In genomic region chr6:31707701-31708100, GRCh38 we compare ENCODE assay signal across 38 cellular contexts. TPM values are rescaled to one million over a fixed set of nuclear protein-coding genes. Genes with fewer than 3 reads are reported as not detected.
"Had no signal": no experiment of that assay in that cellular context is flagged by ENCODE, and none has a peak within 500 bp of the region (broad histone marks: within the 10 kb centered on the region; RNA-seq: fewer than 3 reads in every experiment).

No MANE protein-coding gene starts in this region.

- DNase-seq: activated B cell treated with CpG ODN at 0.5 μM for 24 hours; activated CD4-positive, alpha-beta memory T cell treated with anti-CD3 and anti-CD28 coated beads for 36 hours; activated CD4-positive, alpha-beta T cell treated with anti-CD3 and anti-CD28 coated beads for 4 hours; activated CD4-positive, alpha-beta T cell treated with anti-CD3 and anti-CD28 coated beads, Interleukin-2, amount 10 ng/mL, durations not matched to agents 24 days and 14 days; activated CD4-positive, alpha-beta T cell treated with anti-CD3 and anti-CD28 coated beads, Interleukin-2, amount 50 U/mL, for 1 hour; activated CD4-positive, alpha-beta T cell treated with anti-CD3 and anti-CD28 coated beads, Interleukin-2, amount 50 U/mL, for 4 hours; activated CD4-positive, CD25-positive, alpha-beta regulatory T cell treated with anti-CD3 and anti-CD28 coated beads, Interleukin-2, amount 50 U/mL, for 72 hours; activated CD8-positive, alpha-beta memory T cell treated with anti-CD3 and anti-CD28 coated beads, Interleukin-2, amount 50 U/mL, for 4 hours; activated CD8-positive, alpha-beta T cell treated with anti-CD3 and anti-CD28 coated beads for 36 hours; activated effector memory CD4-positive, alpha-beta T cell treated with anti-CD3 and anti-CD28 coated beads, Interleukin-2, amount 50 U/mL, for 16 hours; activated gamma-delta T cell treated with Interleukin-2 at 50 U/mL for 16 hours; activated naive CD4-positive, alpha-beta T cell; activated naive CD4-positive, alpha-beta T cell treated with anti-CD3 and anti-CD28 coated beads for 36 hours; activated naive CD4-positive, alpha-beta T cell treated with anti-CD3 and anti-CD28 coated beads, Interleukin-2, amount 50 U/mL, for 16 hours; activated naive CD8-positive, alpha-beta T cell treated with anti-CD3 and anti-CD28 coated beads for 36 hours; activated T-cell treated with anti-CD3 and anti-CD28 coated beads, Interleukin-2, amount 50 U/mL, for 4 hours; activated T-cell treated with anti-CD3 and anti-CD28 coated beads, Interleukin-2, amount 50 U/mL, for 72 hours; adrenal gland; amniotic stem cell; aorta; body of pancreas; brain microvascular endothelial cell; central memory CD4-positive, alpha-beta T cell; T-helper 1 cell; T-helper 2 cell; T-helper 9 cell had no signal

- H3K9me3 ChIP-seq: adrenal gland, body of pancreas, breast epithelium had no signal

- H3K27me3 Mint-ChIP-seq: activated B cell treated with CpG ODN at 0.5 μM for 24 hours; activated CD4-positive, alpha-beta memory T cell treated with anti-CD3 and anti-CD28 coated beads for 36 hours; activated CD8-positive, alpha-beta T cell treated with anti-CD3 and anti-CD28 coated beads for 36 hours; activated naive CD8-positive, alpha-beta T cell treated with anti-CD3 and anti-CD28 coated beads for 36 hours; activated T-helper 17 cell treated with anti-CD3 and anti-CD28 coated beads, Interleukin-2, amount 50 U/mL, for 72 hours had no signal

- H3K36me3 ChIP-seq: adrenal gland, brain microvascular endothelial cell, breast epithelium had no signal

- H3K4me3 ChIP-seq: adrenal gland, body of pancreas, breast epithelium had no signal

- H3K27ac Mint-ChIP-seq: activated B cell treated with CpG ODN at 0.5 μM for 24 hours; activated CD4-positive, alpha-beta memory T cell treated with anti-CD3 and anti-CD28 coated beads for 36 hours; activated CD4-positive, alpha-beta T cell treated with anti-CD3 and anti-CD28 coated beads, Interleukin-2, amount 10 ng/mL, durations not matched to agents 24 days and 14 days; activated CD8-positive, alpha-beta T cell treated with anti-CD3 and anti-CD28 coated beads for 36 hours; activated naive CD4-positive, alpha-beta T cell treated with anti-CD3 and anti-CD28 coated beads for 36 hours; activated naive CD8-positive, alpha-beta T cell treated with anti-CD3 and anti-CD28 coated beads for 36 hours; activated T-cell treated with anti-CD3 and anti-CD28 coated beads, Interleukin-2, amount 50 U/mL, for 72 hours; activated T-helper 1 cell treated with anti-CD3 and anti-CD28 coated beads, Interleukin-12 subunit alpha, Interleukin-12 subunit beta, Interleukin-2, Interleukin-4 antibody, amounts not matched to agents 30 ng/mL and 10 ng/mL and 1 ng/mL, durations not matched to agents 14 hours and 24 hours and 36 hours; activated T-helper 17 cell treated with anti-CD3 and anti-CD28 coated beads, Interleukin-2, amount 50 U/mL, for 72 hours; T-helper 1 cell treated with Interleukin-12 subunit alpha and Interleukin-12 subunit beta and Interleukin-4 antibody, amounts not matched to agents 30 μg/mL and 1 μg/mL, for 36 hours; T-helper 2 cell treated with Interferon-gamma antibody and Interleukin-4, amounts not matched to agents 5 μg/mL and 100 μg/mL, for 36 hours had no signal

- H3K4me3 Mint-ChIP-seq: activated B cell treated with CpG ODN at 0.5 μM for 24 hours; activated CD4-positive, alpha-beta memory T cell treated with anti-CD3 and anti-CD28 coated beads for 36 hours; activated CD4-positive, alpha-beta T cell treated with anti-CD3 and anti-CD28 coated beads, Interleukin-2, amount 10 ng/mL, durations not matched to agents 24 days and 14 days; activated CD8-positive, alpha-beta T cell treated with anti-CD3 and anti-CD28 coated beads for 36 hours; activated naive CD4-positive, alpha-beta T cell treated with anti-CD3 and anti-CD28 coated beads for 36 hours; activated naive CD8-positive, alpha-beta T cell treated with anti-CD3 and anti-CD28 coated beads for 36 hours; activated T-cell treated with anti-CD3 and anti-CD28 coated beads, Interleukin-2, amount 50 U/mL, for 4 hours; activated T-cell treated with anti-CD3 and anti-CD28 coated beads, Interleukin-2, amount 50 U/mL, for 72 hours; activated T-helper 1 cell treated with anti-CD3 and anti-CD28 coated beads, Interleukin-12 subunit alpha, Interleukin-12 subunit beta, Interleukin-2, Interleukin-4 antibody, amounts not matched to agents 30 ng/mL and 10 ng/mL and 1 ng/mL, durations not matched to agents 14 hours and 24 hours and 36 hours; activated T-helper 17 cell treated with anti-CD3 and anti-CD28 coated beads, Interleukin-2, amount 50 U/mL, for 72 hours; T-helper 1 cell treated with Interleukin-12 subunit alpha and Interleukin-12 subunit beta and Interleukin-4 antibody, amounts not matched to agents 30 μg/mL and 1 μg/mL, for 36 hours; T-helper 2 cell treated with Interferon-gamma antibody and Interleukin-4, amounts not matched to agents 5 μg/mL and 100 μg/mL, for 36 hours had no signal

- H3K27me3 ChIP-seq: adrenal gland, body of pancreas, brain microvascular endothelial cell, breast epithelium had no signal

- ATAC-seq: activated CD8-positive, alpha-beta T cell treated with anti-CD3 and anti-CD28 coated beads for 36 hours; activated naive CD4-positive, alpha-beta T cell treated with anti-CD3 and anti-CD28 coated beads, Interleukin-2, amount 50 U/mL, for 72 hours; activated T-cell treated with anti-CD3 and anti-CD28 coated beads, Interleukin-2, amount 50 U/mL, for 4 hours; activated T-cell treated with anti-CD3 and anti-CD28 coated beads, Interleukin-2, amount 50 U/mL, for 72 hours; activated T-helper 17 cell treated with anti-CD3 and anti-CD28 coated beads, Interleukin-2, amount 50 U/mL, for 72 hours; body of pancreas had no signal

- H3K27ac ChIP-seq: adrenal gland, body of pancreas, brain microvascular endothelial cell, breast epithelium, VCaP had no signal

- FAIRE-seq: astrocyte, TTC549 had no signal

- H3K9me3 Mint-ChIP-seq: activated B cell treated with CpG ODN at 0.5 μM for 24 hours; activated CD4-positive, alpha-beta memory T cell treated with anti-CD3 and anti-CD28 coated beads for 36 hours; activated CD4-positive, alpha-beta T cell treated with anti-CD3 and anti-CD28 coated beads, Interleukin-2, amount 10 ng/mL, durations not matched to agents 24 days and 14 days; activated CD8-positive, alpha-beta T cell treated with anti-CD3 and anti-CD28 coated beads for 36 hours; activated naive CD4-positive, alpha-beta T cell treated with anti-CD3 and anti-CD28 coated beads for 36 hours; activated naive CD4-positive, alpha-beta T cell treated with anti-CD3 and anti-CD28 coated beads, Interleukin-2, amount 50 U/mL, for 72 hours; activated naive CD8-positive, alpha-beta T cell treated with anti-CD3 and anti-CD28 coated beads for 36 hours; activated T-cell treated with anti-CD3 and anti-CD28 coated beads, Interleukin-2, amount 50 U/mL, for 4 hours; activated T-cell treated with anti-CD3 and anti-CD28 coated beads, Interleukin-2, amount 50 U/mL, for 72 hours; activated T-helper 1 cell treated with anti-CD3 and anti-CD28 coated beads, Interleukin-12 subunit alpha, Interleukin-12 subunit beta, Interleukin-2, Interleukin-4 antibody, amounts not matched to agents 30 ng/mL and 10 ng/mL and 1 ng/mL, durations not matched to agents 14 hours and 24 hours and 36 hours; activated T-helper 17 cell treated with anti-CD3 and anti-CD28 coated beads, Interleukin-2, amount 50 U/mL, for 72 hours; T-helper 1 cell treated with Interleukin-12 subunit alpha and Interleukin-12 subunit beta and Interleukin-4 antibody, amounts not matched to agents 30 μg/mL and 1 μg/mL, for 36 hours; T-helper 2 cell treated with Interferon-gamma antibody and Interleukin-4, amounts not matched to agents 5 μg/mL and 100 μg/mL, for 36 hours had no signal

RNA-seq across cellular contexts. Expression of gene LY6G6F, which starts 1.0 kb away (rescaled TPM):
- total RNA-seq: activated B cell treated with CpG ODN at 0.5 μM for 24 hours; activated CD4-positive, alpha-beta memory T cell treated with anti-CD3 and anti-CD28 coated beads for 36 hours; activated CD4-positive, alpha-beta T cell treated with anti-CD3 and anti-CD28 coated beads, Interleukin-2, amount 10 ng/mL, durations not matched to agents 24 days and 14 days; activated CD8-positive, alpha-beta memory T cell treated with anti-CD3 and anti-CD28 coated beads for 36 hours; activated CD8-positive, alpha-beta T cell treated with anti-CD3 and anti-CD28 coated beads for 36 hours; activated naive CD4-positive, alpha-beta T cell treated with anti-CD3 and anti-CD28 coated beads for 36 hours; activated naive CD4-positive, alpha-beta T cell treated with anti-CD3 and anti-CD28 coated beads, Interleukin-2, amount 50 U/mL, for 72 hours; activated naive CD8-positive, alpha-beta T cell treated with anti-CD3 and anti-CD28 coated beads for 36 hours; activated T-cell treated with anti-CD3 and anti-CD28 coated beads, Interleukin-2, amount 50 U/mL, for 4 hours; activated T-cell treated with anti-CD3 and anti-CD28 coated beads, Interleukin-2, amount 50 U/mL, for 72 hours; activated T-helper 1 cell treated with anti-CD3 and anti-CD28 coated beads, Interleukin-12 subunit alpha, Interleukin-12 subunit beta, Interleukin-2, Interleukin-4 antibody, amounts not matched to agents 30 ng/mL and 10 ng/mL and 1 ng/mL, durations not matched to agents 14 hours and 24 hours and 36 hours; activated T-helper 17 cell treated with anti-CD3 and anti-CD28 coated beads, Interleukin-2, amount 50 U/mL, for 72 hours; adrenal gland; aorta; astrocyte; body of pancreas; breast epithelium; cardiac septum had no signal
- polyA plus RNA-seq: adrenal gland, aorta had no signal

RNA-seq across cellular contexts. Expression of gene LY6G6D, which starts 7.4 kb away (rescaled TPM):
- total RNA-seq: activated B cell treated with CpG ODN at 0.5 μM for 24 hours; activated CD4-positive, alpha-beta memory T cell treated with anti-CD3 and anti-CD28 coated beads for 36 hours; activated CD4-positive, alpha-beta T cell treated with anti-CD3 and anti-CD28 coated beads, Interleukin-2, amount 10 ng/mL, durations not matched to agents 24 days and 14 days; activated CD8-positive, alpha-beta memory T cell treated with anti-CD3 and anti-CD28 coated beads for 36 hours; activated CD8-positive, alpha-beta T cell treated with anti-CD3 and anti-CD28 coated beads for 36 hours; activated naive CD4-positive, alpha-beta T cell treated with anti-CD3 and anti-CD28 coated beads for 36 hours; activated naive CD4-positive, alpha-beta T cell treated with anti-CD3 and anti-CD28 coated beads, Interleukin-2, amount 50 U/mL, for 72 hours; activated naive CD8-positive, alpha-beta T cell treated with anti-CD3 and anti-CD28 coated beads for 36 hours; activated T-cell treated with anti-CD3 and anti-CD28 coated beads, Interleukin-2, amount 50 U/mL, for 4 hours; activated T-cell treated with anti-CD3 and anti-CD28 coated beads, Interleukin-2, amount 50 U/mL, for 72 hours; activated T-helper 1 cell treated with anti-CD3 and anti-CD28 coated beads, Interleukin-12 subunit alpha, Interleukin-12 subunit beta, Interleukin-2, Interleukin-4 antibody, amounts not matched to agents 30 ng/mL and 10 ng/mL and 1 ng/mL, durations not matched to agents 14 hours and 24 hours and 36 hours; activated T-helper 17 cell treated with anti-CD3 and anti-CD28 coated beads, Interleukin-2, amount 50 U/mL, for 72 hours; adrenal gland; aorta; astrocyte; body of pancreas; breast epithelium; cardiac septum; cerebellum had no signal
- polyA plus RNA-seq: adrenal gland, aorta had no signal

RNA-seq across cellular contexts. Expression of gene LY6G6C, which starts 13.8 kb away (rescaled TPM):
- total RNA-seq: activated B cell treated with CpG ODN at 0.5 μM for 24 hours; activated CD4-positive, alpha-beta memory T cell treated with anti-CD3 and anti-CD28 coated beads for 36 hours; activated CD4-positive, alpha-beta T cell treated with anti-CD3 and anti-CD28 coated beads, Interleukin-2, amount 10 ng/mL, durations not matched to agents 24 days and 14 days; activated CD8-positive, alpha-beta memory T cell treated with anti-CD3 and anti-CD28 coated beads for 36 hours; activated CD8-positive, alpha-beta T cell treated with anti-CD3 and anti-CD28 coated beads for 36 hours; activated naive CD4-positive, alpha-beta T cell treated with anti-CD3 and anti-CD28 coated beads for 36 hours; activated naive CD4-positive, alpha-beta T cell treated with anti-CD3 and anti-CD28 coated beads, Interleukin-2, amount 50 U/mL, for 72 hours; activated naive CD8-positive, alpha-beta T cell treated with anti-CD3 and anti-CD28 coated beads for 36 hours; activated T-cell treated with anti-CD3 and anti-CD28 coated beads, Interleukin-2, amount 50 U/mL, for 4 hours; activated T-helper 1 cell treated with anti-CD3 and anti-CD28 coated beads, Interleukin-12 subunit alpha, Interleukin-12 subunit beta, Interleukin-2, Interleukin-4 antibody, amounts not matched to agents 30 ng/mL and 10 ng/mL and 1 ng/mL, durations not matched to agents 14 hours and 24 hours and 36 hours; adrenal gland; aorta; body of pancreas; breast epithelium; cardiac septum; cerebellum had no signal
- polyA plus RNA-seq: adrenal gland, aorta had no signal

RNA-seq across cellular contexts. Expression of gene MPIG6B, which starts 15.5 kb away (rescaled TPM):
- total RNA-seq: activated B cell treated with CpG ODN at 0.5 μM for 24 hours; activated CD4-positive, alpha-beta memory T cell treated with anti-CD3 and anti-CD28 coated beads for 36 hours; activated CD4-positive, alpha-beta T cell treated with anti-CD3 and anti-CD28 coated beads, Interleukin-2, amount 10 ng/mL, durations not matched to agents 24 days and 14 days; activated naive CD4-positive, alpha-beta T cell treated with anti-CD3 and anti-CD28 coated beads, Interleukin-2, amount 50 U/mL, for 72 hours; activated T-helper 1 cell treated with anti-CD3 and anti-CD28 coated beads, Interleukin-12 subunit alpha, Interleukin-12 subunit beta, Interleukin-2, Interleukin-4 antibody, amounts not matched to agents 30 ng/mL and 10 ng/mL and 1 ng/mL, durations not matched to agents 14 hours and 24 hours and 36 hours; activated T-helper 17 cell treated with anti-CD3 and anti-CD28 coated beads, Interleukin-2, amount 50 U/mL, for 72 hours; astrocyte; body of pancreas; cerebellum had no signal
- polyA plus RNA-seq: aorta had no signal
